In the genomic region with DNA sequence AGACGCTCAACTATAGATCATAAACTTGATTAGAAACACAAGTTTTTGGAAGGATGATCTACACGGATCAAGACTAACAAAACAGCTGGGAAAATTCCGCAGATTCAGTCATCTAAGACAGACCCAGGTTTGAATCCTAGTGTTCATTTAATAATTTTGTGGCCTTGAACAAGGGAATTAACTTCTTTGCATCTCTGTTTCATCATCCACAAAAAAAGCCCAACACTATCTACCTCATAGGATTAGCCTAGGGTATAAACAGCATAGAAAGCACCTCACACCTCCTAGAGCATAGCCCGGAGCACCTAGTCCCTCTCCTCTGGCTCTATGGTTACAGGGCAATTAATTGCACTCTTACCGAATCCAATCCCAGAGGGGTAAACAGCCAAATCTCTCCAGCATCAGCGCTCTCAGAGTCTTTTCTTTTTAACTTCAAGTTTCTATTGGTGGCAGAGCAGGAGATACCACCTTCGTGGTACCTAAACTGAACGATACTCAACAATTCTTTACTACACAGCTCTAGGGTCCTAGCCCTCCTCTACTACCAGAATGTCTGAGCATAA, we compare ENCODE assay signal across 9 cellular contexts. TPM values are rescaled to one million over a fixed set of nuclear protein-coding genes. Genes with fewer than 3 reads are reported as not detected.
A peak's percentile ranks its signal among the peaks of the same experiment; 100 is the strongest.
DNase-seq lines count a peak whose midpoint lies in the region; ATAC-seq and TF ChIP-seq lines count a peak whose summit lies in the region.
"Had no signal": no experiment of that assay in that cellular context is flagged by ENCODE, and none has a peak within 500 bp of the region (broad histone marks: within the 10 kb centered on the region; RNA-seq: fewer than 3 reads in every experiment).

No MANE protein-coding gene starts in this region.

- peak overlapping the region; percentile 16 for H3K4me2 ChIP-seq in parathyroid adenoma (ENCODE audit: low read length)

- no peak overlapping the region for H2AFZ ChIP-seq in parathyroid adenoma

- H3K9ac ChIP-seq in parathyroid adenoma = no peak overlapping the region

- peaks cover 63% of the 10 kb centered on the region for H3K79me2 ChIP-seq in parathyroid adenoma

- DNase-seq in G401 (ENCODE audit: low spot score) (peak; percentile 31), NCI-H1417 treated with DMSO at 0.1 percent for 48 hours (lab: John Stamatoyannopoulos, UW) (peak; percentile 60), choroid plexus epithelial cell (ENCODE audit: low read depth) (no peak), NCI-H524 treated with DMSO at 0.1 percent for 48 hours (lab: John Stamatoyannopoulos, UW) (no peak), HEK293T (ENCODE audit: extremely low spot score) (no peak)
- DNase-seq: NCI-H146 had no signal

- in situ Hi-C loops in G401 (cut with HindIII; ENCODE audit: low sequenced_read_pairs) = no loop called here

- peaks cover 12% of the 10 kb centered on the region for H3K4me1 ChIP-seq in parathyroid adenoma

- ATAC-seq in GM19324 (IDR thresholded peaks at IDR 0.05; ENCODE audit: low FRiP score, unreplicated experiment) (no peak), GM21447 (IDR thresholded peaks at IDR 0.05; ENCODE audit: unreplicated experiment) (no peak)

- no peak for TF ChIP-seq CTCF in choroid plexus epithelial cell (conservative IDR thresholded peaks at IDR 0.05; ENCODE audit: low read depth, low read length)
- no peak for TF ChIP-seq CTCF in parathyroid adenoma (IDR thresholded peaks at IDR 0.05)

- POLR2A ChIA-PET in HEK293T (lab: Yijun Ruan, JAX) = no interaction called here

- CTCF ChIA-PET in HEK293T (lab: Yijun Ruan, JAX) = no interaction called here

- H3K9me3 ChIP-seq in parathyroid adenoma (ENCODE audit: control insufficient read depth, low read length) = no peaks in the 10 kb centered on the region

- peak overlapping the region; percentile 86 for H3K4me3 ChIP-seq in choroid plexus epithelial cell (ENCODE audit: low read depth, low read length)
- H3K4me3 ChIP-seq in parathyroid adenoma (ENCODE audit: low read depth, low read length) = no peak overlapping the region

- no peaks in the 10 kb centered on the region for H3K27me3 ChIP-seq in parathyroid adenoma (ENCODE audit: control insufficient read depth, insufficient read depth, low read length)

- H3K36me3 ChIP-seq in parathyroid adenoma (ENCODE audit: control insufficient read depth, insufficient read depth, low read length) = no peaks in the 10 kb centered on the region

- no peak overlapping the region for H3K27ac ChIP-seq in parathyroid adenoma

TF ChIP-seq in HEK293T, 16 proteins besides CTCF, POLR2A, EP300 and RAD21:
- TF ChIP-seq SP1 (IDR thresholded peaks at IDR 0.05) (no peak), CTBP1 (IDR thresholded peaks at IDR 0.05; ENCODE audit: borderline replicate concordance) (no peak), LEF1 (IDR thresholded peaks at IDR 0.05; ENCODE audit: borderline replicate concordance) (no peak), BHLHE40 (IDR thresholded peaks at IDR 0.05; ENCODE audit: borderline replicate concordance) (no peak), FOXK2 (IDR thresholded peaks at IDR 0.05) (no peak), ELF4 (IDR thresholded peaks at IDR 0.05) (no peak), HDGF (IDR thresholded peaks at IDR 0.05; ENCODE audit: borderline replicate concordance) (no peak), SUZ12 (IDR thresholded peaks at IDR 0.05) (no peak)

RNA-seq across cellular contexts. Expression of a gene that starts 3.5 kb away (rescaled TPM):
- total RNA-seq in G401 (2014; rRNA removed; shearing (Covaris generic)) = 49.7 and 68.1 TPM in 2 replicates

Comparison
In these comparisons a context has a peak if more than half of its experiments do, and no peak if none do; other contexts are left out.
1. DNase-seq: peak in G401 (single experiment) and NCI-H1417 treated with DMSO at 0.1 percent for 48 hours (single experiment); none in choroid plexus epithelial cell (single experiment), NCI-H524 treated with DMSO at 0.1 percent for 48 hours (single experiment) and HEK293T (single experiment).